ENCODE assay signal across 1 cellular context in the genomic region with DNA sequence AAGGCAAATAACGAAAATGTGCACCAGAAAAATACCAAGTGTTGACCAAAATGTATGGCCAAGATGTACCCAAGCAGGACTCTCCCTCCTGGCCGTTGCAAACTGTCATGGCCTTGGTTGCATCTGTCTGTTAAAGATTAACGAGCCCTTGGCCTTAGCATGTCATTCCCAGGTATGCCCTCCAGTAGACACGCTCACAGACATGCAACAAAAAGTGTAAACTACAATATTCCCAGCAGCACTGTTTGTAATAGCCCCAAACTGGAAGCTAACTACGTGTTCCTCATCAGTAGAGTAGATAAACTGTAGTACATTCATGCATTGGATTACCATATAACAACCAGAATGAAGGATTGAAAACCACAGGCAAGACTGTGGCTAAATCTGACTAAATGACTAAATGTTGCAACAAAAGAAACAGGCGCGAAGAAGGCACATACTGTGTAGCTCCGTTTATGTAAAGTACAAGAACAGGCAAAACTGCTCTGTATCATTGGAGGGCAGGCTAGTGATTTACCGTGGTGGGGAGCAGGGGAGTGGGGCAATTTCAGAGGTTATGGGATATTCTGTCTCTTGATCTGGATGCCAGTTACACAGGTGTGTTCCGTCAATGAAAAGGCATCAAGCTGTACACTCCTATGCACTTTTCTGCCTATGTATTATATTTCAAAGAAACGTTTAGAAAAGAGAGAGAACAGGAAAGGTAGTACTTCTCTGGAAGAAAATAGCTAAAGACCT.
TF ChIP-seq lines count a peak whose summit lies in the region.

No MANE protein-coding gene starts in this region.

TF ChIP-seq in HepG2, 621 proteins besides CTCF, POLR2A, EP300 and RAD21 (continued from another document and continues in another):
- TF ChIP-seq, protein P1, sequence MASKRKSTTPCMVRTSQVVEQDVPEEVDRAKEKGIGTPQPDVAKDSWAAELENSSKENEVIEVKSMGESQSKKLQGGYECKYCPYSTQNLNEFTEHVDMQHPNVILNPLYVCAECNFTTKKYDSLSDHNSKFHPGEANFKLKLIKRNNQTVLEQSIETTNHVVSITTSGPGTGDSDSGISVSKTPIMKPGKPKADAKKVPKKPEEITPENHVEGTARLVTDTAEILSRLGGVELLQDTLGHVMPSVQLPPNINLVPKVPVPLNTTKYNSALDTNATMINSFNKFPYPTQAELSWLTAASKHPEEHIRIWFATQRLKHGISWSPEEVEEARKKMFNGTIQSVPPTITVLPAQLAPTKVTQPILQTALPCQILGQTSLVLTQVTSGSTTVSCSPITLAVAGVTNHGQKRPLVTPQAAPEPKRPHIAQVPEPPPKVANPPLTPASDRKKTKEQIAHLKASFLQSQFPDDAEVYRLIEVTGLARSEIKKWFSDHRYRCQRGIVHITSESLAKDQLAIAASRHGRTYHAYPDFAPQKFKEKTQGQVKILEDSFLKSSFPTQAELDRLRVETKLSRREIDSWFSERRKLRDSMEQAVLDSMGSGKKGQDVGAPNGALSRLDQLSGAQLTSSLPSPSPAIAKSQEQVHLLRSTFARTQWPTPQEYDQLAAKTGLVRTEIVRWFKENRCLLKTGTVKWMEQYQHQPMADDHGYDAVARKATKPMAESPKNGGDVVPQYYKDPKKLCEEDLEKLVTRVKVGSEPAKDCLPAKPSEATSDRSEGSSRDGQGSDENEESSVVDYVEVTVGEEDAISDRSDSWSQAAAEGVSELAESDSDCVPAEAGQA (IDR thresholded peaks at IDR 0.05; ENCODE audit: low read depth), result no peak
- TF ChIP-seq, protein P1 (CRISPR knock-in tag; IDR thresholded peaks at IDR 0.05; ENCODE audit: borderline replicate concordance), result no peak
- TF ChIP-seq, protein P2, sequence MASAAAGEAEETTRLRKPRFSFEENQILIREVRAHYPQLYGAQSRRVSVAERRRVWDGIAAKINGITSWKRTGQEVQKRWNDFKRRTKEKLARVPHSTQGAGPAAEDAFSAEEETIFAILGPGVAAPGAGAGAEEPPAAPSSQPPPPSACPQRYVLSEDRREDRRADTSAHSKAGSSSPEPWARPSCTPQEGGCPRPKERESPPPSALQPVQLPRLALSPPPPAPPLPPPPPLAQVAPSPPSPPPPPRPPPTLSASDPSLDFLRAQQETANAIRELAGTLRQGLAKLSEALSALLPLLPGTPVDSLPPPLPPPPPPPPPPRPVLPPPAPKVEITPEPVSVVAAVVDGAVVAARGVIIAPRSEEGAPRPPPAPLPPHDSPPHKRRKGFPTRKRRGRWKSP (CRISPR knock-in tag; IDR thresholded peaks at IDR 0.05), result 0 out of 2 replicates have a peak, but pooled peaks have one; percentile 28
- TF ChIP-seq IRF2 (CRISPR knock-in tag; IDR thresholded peaks at IDR 0.05), result peak; percentile 32; the same call in 1 of the 2 replicates
- 0 out of 2 replicates have a peak, but pooled peaks have one; percentile 39 for TF ChIP-seq ZFY (CRISPR knock-in tag; IDR thresholded peaks at IDR 0.05)
- no peak for TF ChIP-seq ZFP36L2 (CRISPR knock-in tag; IDR thresholded peaks at IDR 0.05)
- no peak for TF ChIP-seq ZNF331 (CRISPR knock-in tag; IDR thresholded peaks at IDR 0.05)
- no peak for TF ChIP-seq GABPA (IDR thresholded peaks at IDR 0.05; ENCODE audit: low read depth, low read length)
- TF ChIP-seq GABPA (CRISPR knock-in tag; IDR thresholded peaks at IDR 0.05; ENCODE audit: low read depth), result peak; percentile 26; the same call in 1 of the 2 replicates
- TF ChIP-seq ZNF33A (CRISPR knock-in tag; IDR thresholded peaks at IDR 0.05; ENCODE audit: borderline replicate concordance), result no peak
- peak; percentile 53 for TF ChIP-seq ELF3 (CRISPR knock-in tag; IDR thresholded peaks at IDR 0.05)
- peak; percentile 63; the same call in 1 of the 2 replicates for TF ChIP-seq FOXA3 (CRISPR knock-in tag; IDR thresholded peaks at IDR 0.05)
- TF ChIP-seq, protein P3, sequence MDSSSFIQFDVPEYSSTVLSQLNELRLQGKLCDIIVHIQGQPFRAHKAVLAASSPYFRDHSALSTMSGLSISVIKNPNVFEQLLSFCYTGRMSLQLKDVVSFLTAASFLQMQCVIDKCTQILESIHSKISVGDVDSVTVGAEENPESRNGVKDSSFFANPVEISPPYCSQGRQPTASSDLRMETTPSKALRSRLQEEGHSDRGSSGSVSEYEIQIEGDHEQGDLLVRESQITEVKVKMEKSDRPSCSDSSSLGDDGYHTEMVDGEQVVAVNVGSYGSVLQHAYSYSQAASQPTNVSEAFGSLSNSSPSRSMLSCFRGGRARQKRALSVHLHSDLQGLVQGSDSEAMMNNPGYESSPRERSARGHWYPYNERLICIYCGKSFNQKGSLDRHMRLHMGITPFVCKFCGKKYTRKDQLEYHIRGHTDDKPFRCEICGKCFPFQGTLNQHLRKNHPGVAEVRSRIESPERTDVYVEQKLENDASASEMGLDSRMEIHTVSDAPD (CRISPR knock-in tag; IDR thresholded peaks at IDR 0.05), result 0 out of 2 replicates have a peak, but pooled peaks have one; percentile 17
- no peak for TF ChIP-seq CREB1 (IDR thresholded peaks at IDR 0.05)
- TF ChIP-seq CREB1 (CRISPR knock-in tag; IDR thresholded peaks at IDR 0.05), result peak; percentile 51; the same call in 1 of the 2 replicates
- no peak for TF ChIP-seq ZC3H13 (CRISPR knock-in tag; IDR thresholded peaks at IDR 0.05)
- peak; percentile 28; the same call in 1 of the 2 replicates for TF ChIP-seq CEBPB (IDR thresholded peaks at IDR 0.05; ENCODE audit: borderline replicate concordance, low read depth, low read length)
- TF ChIP-seq, protein P4, sequence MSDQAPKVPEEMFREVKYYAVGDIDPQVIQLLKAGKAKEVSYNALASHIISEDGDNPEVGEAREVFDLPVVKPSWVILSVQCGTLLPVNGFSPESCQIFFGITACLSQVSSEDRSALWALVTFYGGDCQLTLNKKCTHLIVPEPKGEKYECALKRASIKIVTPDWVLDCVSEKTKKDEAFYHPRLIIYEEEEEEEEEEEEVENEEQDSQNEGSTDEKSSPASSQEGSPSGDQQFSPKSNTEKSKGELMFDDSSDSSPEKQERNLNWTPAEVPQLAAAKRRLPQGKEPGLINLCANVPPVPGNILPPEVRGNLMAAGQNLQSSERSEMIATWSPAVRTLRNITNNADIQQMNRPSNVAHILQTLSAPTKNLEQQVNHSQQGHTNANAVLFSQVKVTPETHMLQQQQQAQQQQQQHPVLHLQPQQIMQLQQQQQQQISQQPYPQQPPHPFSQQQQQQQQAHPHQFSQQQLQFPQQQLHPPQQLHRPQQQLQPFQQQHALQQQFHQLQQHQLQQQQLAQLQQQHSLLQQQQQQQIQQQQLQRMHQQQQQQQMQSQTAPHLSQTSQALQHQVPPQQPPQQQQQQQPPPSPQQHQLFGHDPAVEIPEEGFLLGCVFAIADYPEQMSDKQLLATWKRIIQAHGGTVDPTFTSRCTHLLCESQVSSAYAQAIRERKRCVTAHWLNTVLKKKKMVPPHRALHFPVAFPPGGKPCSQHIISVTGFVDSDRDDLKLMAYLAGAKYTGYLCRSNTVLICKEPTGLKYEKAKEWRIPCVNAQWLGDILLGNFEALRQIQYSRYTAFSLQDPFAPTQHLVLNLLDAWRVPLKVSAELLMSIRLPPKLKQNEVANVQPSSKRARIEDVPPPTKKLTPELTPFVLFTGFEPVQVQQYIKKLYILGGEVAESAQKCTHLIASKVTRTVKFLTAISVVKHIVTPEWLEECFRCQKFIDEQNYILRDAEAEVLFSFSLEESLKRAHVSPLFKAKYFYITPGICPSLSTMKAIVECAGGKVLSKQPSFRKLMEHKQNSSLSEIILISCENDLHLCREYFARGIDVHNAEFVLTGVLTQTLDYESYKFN (CRISPR knock-in tag; conservative IDR thresholded peaks at IDR 0.05), result peak; percentile 74
- no peak for TF ChIP-seq ESRRA (CRISPR knock-in tag; IDR thresholded peaks at IDR 0.05; ENCODE audit: low read depth)
- TF ChIP-seq, protein P5, sequence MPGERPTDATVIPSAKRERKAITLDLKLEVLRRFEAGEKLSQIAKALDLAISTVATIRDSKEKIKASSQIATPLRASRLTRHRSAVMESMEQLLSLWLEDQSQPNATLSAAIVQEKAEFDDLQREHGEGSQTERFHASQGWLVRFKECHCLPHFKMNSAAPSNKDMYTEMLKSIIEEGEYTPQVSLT (CRISPR knock-in tag; IDR thresholded peaks at IDR 0.05; ENCODE audit: borderline replicate concordance, low read depth), result no peak
- no peak for TF ChIP-seq ZNF572 (CRISPR knock-in tag; IDR thresholded peaks at IDR 0.05)
- TF ChIP-seq, protein P6, sequence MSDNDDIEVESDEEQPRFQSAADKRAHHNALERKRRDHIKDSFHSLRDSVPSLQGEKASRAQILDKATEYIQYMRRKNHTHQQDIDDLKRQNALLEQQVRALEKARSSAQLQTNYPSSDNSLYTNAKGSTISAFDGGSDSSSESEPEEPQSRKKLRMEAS (IDR thresholded peaks at IDR 0.05), result peak; percentile 42; the same call in 1 of the 2 replicates
- TF ChIP-seq ZNF775 (CRISPR knock-in tag; IDR thresholded peaks at IDR 0.05; ENCODE audit: borderline replicate concordance), result no peak
- 0 out of 2 replicates have a peak, but pooled peaks have one; percentile 46 for TF ChIP-seq CCDC6 (CRISPR knock-in tag; IDR thresholded peaks at IDR 0.05)
- no peak for TF ChIP-seq ZNF672 (CRISPR knock-in tag; IDR thresholded peaks at IDR 0.05)
- no peak for TF ChIP-seq TRIM24 (CRISPR knock-in tag; IDR thresholded peaks at IDR 0.05)
- peak; percentile 91 for TF ChIP-seq MED1 (CRISPR knock-in tag; IDR thresholded peaks at IDR 0.05)
- TF ChIP-seq, protein P7, sequence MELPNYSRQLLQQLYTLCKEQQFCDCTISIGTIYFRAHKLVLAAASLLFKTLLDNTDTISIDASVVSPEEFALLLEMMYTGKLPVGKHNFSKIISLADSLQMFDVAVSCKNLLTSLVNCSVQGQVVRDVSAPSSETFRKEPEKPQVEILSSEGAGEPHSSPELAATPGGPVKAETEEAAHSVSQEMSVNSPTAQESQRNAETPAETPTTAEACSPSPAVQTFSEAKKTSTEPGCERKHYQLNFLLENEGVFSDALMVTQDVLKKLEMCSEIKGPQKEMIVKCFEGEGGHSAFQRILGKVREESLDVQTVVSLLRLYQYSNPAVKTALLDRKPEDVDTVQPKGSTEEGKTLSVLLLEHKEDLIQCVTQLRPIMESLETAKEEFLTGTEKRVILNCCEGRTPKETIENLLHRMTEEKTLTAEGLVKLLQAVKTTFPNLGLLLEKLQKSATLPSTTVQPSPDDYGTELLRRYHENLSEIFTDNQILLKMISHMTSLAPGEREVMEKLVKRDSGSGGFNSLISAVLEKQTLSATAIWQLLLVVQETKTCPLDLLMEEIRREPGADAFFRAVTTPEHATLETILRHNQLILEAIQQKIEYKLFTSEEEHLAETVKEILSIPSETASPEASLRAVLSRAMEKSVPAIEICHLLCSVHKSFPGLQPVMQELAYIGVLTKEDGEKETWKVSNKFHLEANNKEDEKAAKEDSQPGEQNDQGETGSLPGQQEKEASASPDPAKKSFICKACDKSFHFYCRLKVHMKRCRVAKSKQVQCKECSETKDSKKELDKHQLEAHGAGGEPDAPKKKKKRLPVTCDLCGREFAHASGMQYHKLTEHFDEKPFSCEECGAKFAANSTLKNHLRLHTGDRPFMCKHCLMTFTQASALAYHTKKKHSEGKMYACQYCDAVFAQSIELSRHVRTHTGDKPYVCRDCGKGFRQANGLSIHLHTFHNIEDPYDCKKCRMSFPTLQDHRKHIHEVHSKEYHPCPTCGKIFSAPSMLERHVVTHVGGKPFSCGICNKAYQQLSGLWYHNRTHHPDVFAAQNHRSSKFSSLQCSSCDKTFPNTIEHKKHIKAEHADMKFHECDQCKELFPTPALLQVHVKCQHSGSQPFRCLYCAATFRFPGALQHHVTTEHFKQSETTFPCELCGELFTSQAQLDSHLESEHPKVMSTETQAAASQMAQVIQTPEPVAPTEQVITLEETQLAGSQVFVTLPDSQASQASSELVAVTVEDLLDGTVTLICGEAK (IDR thresholded peaks at IDR 0.05), result no peak
- TF ChIP-seq, protein P7 (CRISPR knock-in tag; IDR thresholded peaks at IDR 0.05), result no peak
- no peak for TF ChIP-seq THAP11 (CRISPR knock-in tag; IDR thresholded peaks at IDR 0.05)
- no peak for TF ChIP-seq MTF2 (CRISPR knock-in tag; IDR thresholded peaks at IDR 0.05; ENCODE audit: borderline replicate concordance)
- TF ChIP-seq ZNF138 (CRISPR knock-in tag; IDR thresholded peaks at IDR 0.05; ENCODE audit: low read depth), result no peak
- peak; percentile 56; the same call in 1 of the 2 replicates for TF ChIP-seq HOXA3 (CRISPR knock-in tag; IDR thresholded peaks at IDR 0.05)
- 0 out of 2 replicates have a peak, but pooled peaks have one; percentile 41 for TF ChIP-seq ZSCAN21 (CRISPR knock-in tag; IDR thresholded peaks at IDR 0.05; ENCODE audit: borderline replicate concordance)
